Comparison of ENCODE assay signal across 9 cellular contexts in the genomic region with DNA sequence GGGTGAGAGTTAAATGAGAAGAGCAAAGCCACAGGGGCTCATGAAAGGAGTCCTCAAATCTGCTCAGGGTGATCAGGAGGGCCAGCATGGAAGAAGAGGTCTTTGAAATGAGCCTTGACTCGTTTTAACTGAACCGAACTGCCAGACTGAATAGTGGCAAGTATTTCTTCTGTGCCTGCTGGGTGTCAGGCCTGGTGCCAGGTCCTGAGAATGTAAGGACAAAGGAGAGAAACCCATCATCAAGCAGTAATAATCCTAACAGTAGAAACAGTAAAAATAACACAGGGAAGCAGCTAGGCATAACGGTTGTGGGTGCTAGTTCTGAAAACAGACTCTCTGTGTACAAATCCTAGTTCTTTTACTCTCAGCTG. TPM values are rescaled to one million over a fixed set of nuclear protein-coding genes. Genes with fewer than 3 reads are reported as not detected.
DNase-seq lines count a peak whose midpoint lies in the region; TF ChIP-seq lines count a peak whose summit lies in the region.
"Had no signal": no experiment of that assay in that cellular context is flagged by ENCODE, and none has a peak within 500 bp of the region (broad histone marks: within the 10 kb centered on the region; RNA-seq: fewer than 3 reads in every experiment).

No MANE protein-coding gene starts in this region.

- H3K9ac ChIP-seq in mammary epithelial cell (ENCODE audit: insufficient read depth, low read length) = peak overlapping the region; percentile 6

- BruUV-seq in A673 (replicated peaks; lab: Mats Ljungman, UMichigan) = no TSS peak
- no TSS peak for BruUV-seq in mammary epithelial cell (replicated peaks; lab: Mats Ljungman, UMichigan)

- H3K9me3 ChIP-seq in A673 (ENCODE audit: low read depth, low read length, poor library complexity, severe bottlenecking) (no peaks in the 10 kb centered on the region), MG63 (no peaks in the 10 kb centered on the region), mammary epithelial cell (replicated peaks; ENCODE audit: insufficient read depth, low read length) (no peaks in the 10 kb centered on the region), muscle layer of duodenum (ENCODE audit: control insufficient read depth in 1 of 2, low read length in 2 of 2) (no peaks in the 10 kb centered on the region)

- H3K36me3 ChIP-seq in A673 (ENCODE audit: insufficient read depth, low read length, poor library complexity, severe bottlenecking) = no peaks in the 10 kb centered on the region
- no peaks in the 10 kb centered on the region for H3K36me3 ChIP-seq in MG63
- no peaks in the 10 kb centered on the region for H3K36me3 ChIP-seq in mammary epithelial cell (ENCODE audit: insufficient read depth, low read length)
- no peaks in the 10 kb centered on the region for H3K36me3 ChIP-seq in muscle layer of duodenum (ENCODE audit: control insufficient read depth in 1 of 2, insufficient read depth in 2 of 2, low read length in 2 of 2)

- DNase-seq in A673 (ENCODE audit: low spot score) = peak; percentile 63
- peak; percentile 43 for DNase-seq in MG63
- no peak for DNase-seq in mammary epithelial cell
- DNase-seq in activated CD4-positive, CD25-positive, alpha-beta regulatory T cell (lab: John Stamatoyannopoulos, UW) = no peak
- no peak for DNase-seq in AG08395 (ENCODE audit: low spot score)
- DNase-seq in activated CD4-positive, alpha-beta T cell treated with anti-CD3 and anti-CD28 coated beads for 48 hours = no peak
- no peak for DNase-seq in NCI-H146 (lab: John Stamatoyannopoulos, UW)
- DNase-seq: T-helper 9 cell had no signal

- H3K4me2 ChIP-seq in mammary epithelial cell (ENCODE audit: insufficient read depth, low read depth, low read length) = peak overlapping the region; percentile 10

- TF ChIP-seq CTCF in A673 (conservative IDR thresholded peaks at IDR 0.05; ENCODE audit: low read depth, low read length) (no peak), mammary epithelial cell (conservative IDR thresholded peaks at IDR 0.05 in 1 of 2, IDR thresholded peaks at IDR 0.05 in 1 of 2; ENCODE audit: extremely low read depth in 1 of 2, insufficient read depth in 1 of 2, low read depth in 1 of 2, low read length in 2 of 2) (no peak)

- no peak overlapping the region for H2AFZ ChIP-seq in mammary epithelial cell (ENCODE audit: low read depth, low read length)

- H3K4me3 ChIP-seq in A673 (ENCODE audit: low read depth, low read length, poor library complexity, severe bottlenecking) = no peak overlapping the region
- H3K4me3 ChIP-seq in MG63 = no peak overlapping the region
- H3K4me3 ChIP-seq in mammary epithelial cell (replicated peaks in 1 of 3; ENCODE audit: insufficient read depth in 1 of 3, low read depth in 2 of 3, low read length in 3 of 3) = no peak overlapping the region
- H3K4me3 ChIP-seq in muscle layer of duodenum (ENCODE audit: low read depth in 1 of 2, low read length in 2 of 2) = peak overlapping the region in 1 of 2 donors; percentile 36

- dilution Hi-C loops in mammary epithelial cell (cut with HindIII; ENCODE audit: low sequenced_read_pairs) = loop anchor here (5.0 kb wide), 2 partner anchors 72 to 83 kb away; no protein-coding TSS in a partner anchor

- H4K20me1 ChIP-seq in mammary epithelial cell (ENCODE audit: insufficient read depth, low read length) = no peaks in the 10 kb centered on the region

- no peaks in the 10 kb centered on the region for H3K79me2 ChIP-seq in mammary epithelial cell (ENCODE audit: insufficient read depth, low read length)

- in situ Hi-C loops in mammary epithelial cell (cut with MboI; ENCODE audit: low sequenced_read_pairs in 2 of 2) = no loop called here

- H3K27me3 ChIP-seq in A673 (replicated peaks; ENCODE audit: insufficient read depth, low read depth, low read length, poor library complexity) = no peaks in the 10 kb centered on the region
- H3K27me3 ChIP-seq in MG63 = no peaks in the 10 kb centered on the region
- H3K27me3 ChIP-seq in mammary epithelial cell (ENCODE audit: insufficient read depth, low read length) = no peaks in the 10 kb centered on the region
- H3K27me3 ChIP-seq in muscle layer of duodenum (ENCODE audit: low read depth, low read length) = no peaks in the 10 kb centered on the region

- 34% methylated on average over 3 of the region's 3 CpGs for WGBS in mammary epithelial cell (ENCODE audit: low coverage, missing lambda C conversion rate)

- intact Hi-C loops in A673 (cut with micrococcal nuclease; ENCODE audit: unreplicated experiment) = no loop called here
- intact Hi-C loops in mammary epithelial cell (cut with micrococcal nuclease) = loop anchor here (1.0 kb wide), 1 partner anchor 16 kb away; no protein-coding TSS in a partner anchor

- H3K27ac ChIP-seq in A673 (ENCODE audit: low read depth, low read length, poor library complexity, severe bottlenecking) (peak overlapping the region; percentile 61), mammary epithelial cell (ENCODE audit: insufficient read depth, low read depth, low read length) (peak overlapping the region; percentile 57), muscle layer of duodenum (ENCODE audit: low read length) (peak overlapping the region; percentile 72)

- H3K4me1 ChIP-seq in A673 (ENCODE audit: insufficient read depth, low read length, poor library complexity, severe bottlenecking) (peaks cover 31% of the 10 kb centered on the region), mammary epithelial cell (ENCODE audit: insufficient read depth, low read length) (peaks cover 49% of the 10 kb centered on the region), muscle layer of duodenum (ENCODE audit: control insufficient read depth in 1 of 2, insufficient read depth in 2 of 2, low read length in 2 of 2) (peaks cover 25 to 36% of the 10 kb centered on the region in 2 donors)

- POLR2A ChIA-PET in A673 (lab: Charles Lee; ENCODE audit: low non-redundant PET) = no interaction called here

- CTCF ChIA-PET in A673 (lab: Charles Lee) (no interaction called here), mammary epithelial cell (lab: Charles Lee; ENCODE audit: low non-redundant PET) (no interaction called here)

RNA-seq across cellular contexts. Expression of a gene that starts 40.4 kb away (rescaled TPM):
- total RNA-seq in A673 (2021) = 31.0 and 43.0 TPM in 2 replicates
- total RNA-seq in MG63 (2014; rRNA removed; shearing (Covaris generic); ENCODE audit: low replicate concordance) = 32.9 and 38.2 TPM in 2 replicates
- 10 to 100 TPM in 1 of 2 donors, 1 to 10 TPM in 1; 8.7 to 41.0 TPM for total RNA-seq in mammary epithelial cell
- polyA plus RNA-seq in mammary epithelial cell = 29.2 TPM
- polyA minus RNA-seq in mammary epithelial cell = 60.6 TPM

Comparison
In these comparisons a context has a peak if more than half of its experiments do, and no peak if none do; other contexts are left out.
1. DNase-seq: peak in A673 (single experiment) and MG63 (single experiment); none in mammary epithelial cell (single experiment), activated CD4-positive, CD25-positive, alpha-beta regulatory T cell (0 of 4), AG08395 (single experiment), activated CD4-positive, alpha-beta T cell treated with anti-CD3 and anti-CD28 coated beads for 48 hours (single experiment) and NCI-H146 (single experiment).
2. Peak in every context shown above with its lines, with median percentiles within 50 percentile points of each other: H3K27ac ChIP-seq.